In genomic region chr5:50958852-50959457, GRCh38 we compare ENCODE assay signal across 8 cellular contexts.
A peak's percentile ranks its signal among the peaks of the same experiment; 100 is the strongest.
DNase-seq lines count a peak whose midpoint lies in the region; ATAC-seq and TF ChIP-seq lines count a peak whose summit lies in the region.

No MANE protein-coding gene starts in this region.

- H3K79me2 ChIP-seq in smooth muscle cell (ENCODE audit: low read depth) = no peaks in the 10 kb centered on the region

- H2AFZ ChIP-seq in smooth muscle cell (ENCODE audit: low read depth) = no peak overlapping the region

- H3K36me3 ChIP-seq in right atrium auricular region (no peaks in the 10 kb centered on the region), smooth muscle cell (ENCODE audit: low read depth) (no peaks in the 10 kb centered on the region)

- H3K27ac ChIP-seq in right atrium auricular region (no peak overlapping the region), right cardiac atrium (ENCODE audit: low read length) (no peak overlapping the region), smooth muscle cell (ENCODE audit: low read depth) (no peak overlapping the region)

- ATAC-seq in right cardiac atrium (no peak), GM21529 (IDR thresholded peaks at IDR 0.05; ENCODE audit: unreplicated experiment) (no peak)

- H3K9ac ChIP-seq in smooth muscle cell (ENCODE audit: low read depth) = no peak overlapping the region

- intact Hi-C loops in right cardiac atrium (cut with DNase I) = loop anchor here in 3 of 4 donors (5.0 to 10.0 kb wide), 2 partner anchors 1696 to 1698 kb away; no protein-coding TSS in a partner anchor

- H3K4me3 ChIP-seq in right atrium auricular region (no peak overlapping the region), right cardiac atrium (ENCODE audit: low read length) (no peak overlapping the region), smooth muscle cell (no peak overlapping the region)

- H3K4me1 ChIP-seq in right atrium auricular region (peaks cover 0 to 10% of the 10 kb centered on the region in 2 donors), right cardiac atrium (ENCODE audit: control insufficient read depth, insufficient read depth, low read length) (no peaks in the 10 kb centered on the region), smooth muscle cell (ENCODE audit: low read depth) (peaks cover 1% of the 10 kb centered on the region)

- H3K9me3 ChIP-seq in right atrium auricular region (no peaks in the 10 kb centered on the region), right cardiac atrium (ENCODE audit: control insufficient read depth, low read length) (no peaks in the 10 kb centered on the region), smooth muscle cell (replicated peaks; ENCODE audit: low read depth) (no peaks in the 10 kb centered on the region)

- H4K20me1 ChIP-seq in smooth muscle cell (ENCODE audit: low read depth) = no peaks in the 10 kb centered on the region

- WGBS in right cardiac atrium = 26% methylated on average over 5 of the region's 5 CpGs
- WGBS in smooth muscle cell (ENCODE audit: low lambda C conversion rate) = 46% methylated on average over 5 of the region's 5 CpGs

- DNase-seq in right atrium auricular region (ENCODE audit: low spot score) = no peak
- no peak for DNase-seq in right cardiac atrium
- DNase-seq in HuH-7 (ENCODE audit: low spot score) = peak; percentile 64
- peak; percentile 62 for DNase-seq in RPMI8226
- peak; percentile 10 for DNase-seq in fibroblast of the conjunctiva (ENCODE audit: low read depth)
- DNase-seq in smooth muscle cell (lab: John Stamatoyannopoulos, UW; ENCODE audit: unreplicated experiment) = no peak
- DNase-seq in activated CD4-positive, alpha-beta T cell treated with anti-CD3 and anti-CD28 coated beads, Interleukin-2, amount 50 U/mL, for 4 hours = no peak

- no peaks in the 10 kb centered on the region for H3F3A ChIP-seq in smooth muscle cell (ENCODE audit: low read depth)

- no peak overlapping the region for H3K4me2 ChIP-seq in smooth muscle cell

- peak; percentile 12 to 65 for TF ChIP-seq CTCF in right atrium auricular region (IDR thresholded peaks at IDR 0.05)
- peak; percentile 71 for TF ChIP-seq CTCF in smooth muscle cell (IDR thresholded peaks at IDR 0.05; ENCODE audit: borderline replicate concordance, insufficient read depth, poor library complexity, severe bottlenecking)

- H3K27me3 ChIP-seq in right atrium auricular region = peaks cover 0 to 9% of the 10 kb centered on the region in 2 donors
- no peaks in the 10 kb centered on the region for H3K27me3 ChIP-seq in right cardiac atrium (ENCODE audit: control insufficient read depth, insufficient read depth)
- peaks cover 11% of the 10 kb centered on the region for H3K27me3 ChIP-seq in smooth muscle cell (ENCODE audit: low read depth)

Comparison
In these comparisons a context has a peak if more than half of its experiments do, and no peak if none do; other contexts are left out.
1. DNase-seq: peak in HuH-7 (single experiment), RPMI8226 (single experiment) and fibroblast of the conjunctiva (single experiment); none in right atrium auricular region (single experiment), right cardiac atrium (0 of 3), smooth muscle cell (single experiment) and activated CD4-positive, alpha-beta T cell treated with anti-CD3 and anti-CD28 coated beads, Interleukin-2, amount 50 U/mL, for 4 hours (0 of 2).